ENCODE assay signal across 2 cellular contexts in the genomic region with DNA sequence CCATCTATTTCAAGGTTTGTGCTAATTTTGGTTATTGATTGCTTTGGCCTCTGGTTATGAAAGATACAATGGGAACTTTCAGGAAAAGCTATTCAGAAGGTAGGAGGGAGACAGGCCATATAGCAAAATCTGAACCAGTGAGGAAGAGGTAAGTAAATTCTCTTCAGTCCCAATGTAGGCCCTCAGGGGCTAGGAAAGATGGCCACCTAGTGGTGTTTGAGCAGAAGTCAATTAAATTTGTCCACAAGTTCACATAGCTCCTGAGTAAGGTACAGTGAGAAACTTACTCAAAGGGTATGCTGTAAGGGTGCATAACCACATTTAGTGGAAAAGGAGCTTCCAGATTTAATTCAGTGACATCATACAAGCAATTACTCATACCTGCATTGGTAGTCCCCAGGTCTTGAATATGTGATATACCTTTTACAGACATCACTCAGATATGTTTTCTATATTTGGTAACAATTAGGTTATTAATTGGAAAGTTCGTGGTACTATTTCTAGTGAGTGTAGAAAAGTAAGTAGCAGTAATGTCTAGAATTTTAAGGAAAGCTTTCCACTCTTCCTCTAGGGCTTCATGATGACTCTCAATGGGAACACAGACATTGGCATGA.
TF ChIP-seq lines count a peak whose summit lies in the region.

No MANE protein-coding gene starts in this region.

TF ChIP-seq in A549, 52 proteins besides CTCF, POLR2A, EP300 and RAD21:
- TF ChIP-seq CBX8 (IDR thresholded peaks at IDR 0.05) (no peak), SMC3 (IDR thresholded peaks at IDR 0.05) (peak; percentile 30; the same call in 2 of the 3 replicates), HES2 (IDR thresholded peaks at IDR 0.05) (no peak)

TF ChIP-seq in HCT116, 20 proteins besides CTCF, POLR2A, EP300 and RAD21:
- TF ChIP-seq, protein P1, sequence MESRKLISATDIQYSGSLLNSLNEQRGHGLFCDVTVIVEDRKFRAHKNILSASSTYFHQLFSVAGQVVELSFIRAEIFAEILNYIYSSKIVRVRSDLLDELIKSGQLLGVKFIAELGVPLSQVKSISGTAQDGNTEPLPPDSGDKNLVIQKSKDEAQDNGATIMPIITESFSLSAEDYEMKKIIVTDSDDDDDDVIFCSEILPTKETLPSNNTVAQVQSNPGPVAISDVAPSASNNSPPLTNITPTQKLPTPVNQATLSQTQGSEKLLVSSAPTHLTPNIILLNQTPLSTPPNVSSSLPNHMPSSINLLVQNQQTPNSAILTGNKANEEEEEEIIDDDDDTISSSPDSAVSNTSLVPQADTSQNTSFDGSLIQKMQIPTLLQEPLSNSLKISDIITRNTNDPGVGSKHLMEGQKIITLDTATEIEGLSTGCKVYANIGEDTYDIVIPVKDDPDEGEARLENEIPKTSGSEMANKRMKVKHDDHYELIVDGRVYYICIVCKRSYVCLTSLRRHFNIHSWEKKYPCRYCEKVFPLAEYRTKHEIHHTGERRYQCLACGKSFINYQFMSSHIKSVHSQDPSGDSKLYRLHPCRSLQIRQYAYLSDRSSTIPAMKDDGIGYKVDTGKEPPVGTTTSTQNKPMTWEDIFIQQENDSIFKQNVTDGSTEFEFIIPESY (IDR thresholded peaks at IDR 0.05; ENCODE audit: extremely low read depth, insufficient replicate concordance, low read length), result no peak
- TF ChIP-seq YY1 (IDR thresholded peaks at IDR 0.05; ENCODE audit: extremely low read depth, insufficient replicate concordance, low read depth, low read length), result no peak
- no peak for TF ChIP-seq FOSL1 (IDR thresholded peaks at IDR 0.05; ENCODE audit: low read depth)
- no peak for TF ChIP-seq ZFX (IDR thresholded peaks at IDR 0.05)
- TF ChIP-seq ZNF274 (IDR thresholded peaks at IDR 0.05; ENCODE audit: low read depth, low read length), result no peak
- TF ChIP-seq, protein P2, sequence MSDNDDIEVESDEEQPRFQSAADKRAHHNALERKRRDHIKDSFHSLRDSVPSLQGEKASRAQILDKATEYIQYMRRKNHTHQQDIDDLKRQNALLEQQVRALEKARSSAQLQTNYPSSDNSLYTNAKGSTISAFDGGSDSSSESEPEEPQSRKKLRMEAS (IDR thresholded peaks at IDR 0.05), result no peak
- no peak for TF ChIP-seq ELF1 (IDR thresholded peaks at IDR 0.05; ENCODE audit: borderline replicate concordance, low read depth)
